Comparison of ENCODE assay signal across 8 cellular contexts in the genomic region with DNA sequence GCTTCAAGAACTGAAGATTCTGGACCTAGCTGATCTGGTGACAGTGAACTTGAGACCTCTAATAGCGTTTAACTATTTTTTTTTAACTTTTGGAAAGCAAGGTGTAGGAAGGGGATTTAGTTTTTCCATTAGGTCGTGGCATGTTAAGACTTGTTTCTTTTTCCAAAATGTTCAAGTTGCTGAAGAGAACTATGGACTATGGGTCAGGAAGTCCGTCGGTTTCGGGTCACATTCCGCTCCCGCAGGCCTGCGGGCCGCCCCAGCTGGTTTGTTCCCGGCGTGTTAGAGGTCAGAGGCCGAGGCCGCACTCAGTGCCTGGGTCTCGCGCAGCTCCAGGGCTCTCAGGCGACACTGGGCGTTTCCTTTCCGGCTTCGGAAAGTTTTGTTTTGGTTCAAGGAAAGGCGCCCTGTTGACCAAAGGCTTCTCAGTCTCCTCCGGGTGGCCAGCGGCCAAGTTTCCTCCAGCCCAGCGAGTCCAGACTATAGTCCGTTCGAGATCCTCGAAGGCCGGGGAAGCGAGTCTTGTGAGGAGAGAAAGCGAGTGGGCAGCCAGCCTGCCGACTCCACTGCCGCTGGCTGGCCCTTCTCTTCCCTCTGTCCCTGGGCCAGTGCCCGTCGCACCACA. TPM values are rescaled to one million over a fixed set of nuclear protein-coding genes. Genes with fewer than 3 reads are reported as not detected.
DNase-seq lines count a peak whose midpoint lies in the region; ATAC-seq and TF ChIP-seq lines count a peak whose summit lies in the region.

No MANE protein-coding gene starts in this region.

- CTCF ChIA-PET in BJ (lab: Yijun Ruan, JAX) = interaction anchor here (0.6 to 1.6 kb wide), 8 partner anchors 14 to 622 kb away, joined by 3 to 7 read pairs (median 4); partner anchors contain the start of gene TMEM174

- peak; percentile 63 for ATAC-seq in GM19395 (IDR thresholded peaks at IDR 0.05; ENCODE audit: unreplicated experiment)
- ATAC-seq in HG03432 (IDR thresholded peaks at IDR 0.05; ENCODE audit: unreplicated experiment) = peak; percentile 47
- peak; percentile 86 for ATAC-seq in sciatic nerve

- H4K20me1 ChIP-seq in hepatocyte (ENCODE audit: insufficient read depth, poor library complexity, severe bottlenecking) = no peaks in the 10 kb centered on the region

- H3K4me2 ChIP-seq in hepatocyte = peak overlapping the region; percentile 85

- peaks cover 2% of the 10 kb centered on the region for H3K36me3 Mint-ChIP-seq in activated naive CD8-positive, alpha-beta T cell

- in situ Hi-C loops in GM13977 (cut with MboI; ENCODE audit: low pct_unique_long_range_greater_than_20kb, low sequenced_read_pairs, unreplicated experiment) = no loop called here

- peaks cover 43% of the 10 kb centered on the region for H3K27me3 Mint-ChIP-seq in activated naive CD8-positive, alpha-beta T cell

- peak overlapping the region; percentile 96 for H3K27ac ChIP-seq in hepatocyte

- H3K4me3 ChIP-seq in BJ (ENCODE audit: low read depth, low read length) = peak overlapping the region; percentile 69
- H3K4me3 ChIP-seq in hepatocyte = peak overlapping the region; percentile 53

- DNase-seq in BJ (ENCODE audit: low read depth) (no peak), hepatocyte (ENCODE audit: low spot score) (no peak), sciatic nerve (ENCODE audit: low spot score) (peak; percentile 89), RPMI8226 (no peak), GM13977 (ENCODE audit: low spot score) (no peak)

- H3K9me2 ChIP-seq in hepatocyte (replicated peaks; ENCODE audit: insufficient read depth) = no peaks in the 10 kb centered on the region

- H3K4me1 ChIP-seq in hepatocyte (ENCODE audit: insufficient read depth) = peaks cover 4% of the 10 kb centered on the region

- H3K36me3 ChIP-seq in BJ (ENCODE audit: control insufficient read depth, insufficient read depth, low read length) (no peaks in the 10 kb centered on the region), hepatocyte (replicated peaks; ENCODE audit: insufficient read depth, low read depth) (no peaks in the 10 kb centered on the region)

- TF ChIP-seq CTCF in BJ (IDR thresholded peaks at IDR 0.05; ENCODE audit: insufficient read depth, low read depth, low read length) (no peak), hepatocyte (IDR thresholded peaks at IDR 0.05; ENCODE audit: poor library complexity) (no peak), GM13977 (IDR thresholded peaks at IDR 0.05; ENCODE audit: extremely low read depth, insufficient read depth, missing control alignments) (no peak)

- H3K27ac Mint-ChIP-seq in activated naive CD8-positive, alpha-beta T cell = peak overlapping the region; percentile 50

- peak overlapping the region; percentile 91 for H3K4me3 Mint-ChIP-seq in activated naive CD8-positive, alpha-beta T cell

- no peaks in the 10 kb centered on the region for H3K9me3 Mint-ChIP-seq in activated naive CD8-positive, alpha-beta T cell (ENCODE audit: low read depth)

- H3K9me3 ChIP-seq in hepatocyte (ENCODE audit: low read depth) = no peaks in the 10 kb centered on the region

- no peaks in the 10 kb centered on the region for H3K27me3 ChIP-seq in BJ (ENCODE audit: control insufficient read depth, insufficient read depth, low read length)
- no peaks in the 10 kb centered on the region for H3K27me3 ChIP-seq in hepatocyte

- H3K4me1 Mint-ChIP-seq in activated naive CD8-positive, alpha-beta T cell (ENCODE audit: low read depth) = peaks cover 12% of the 10 kb centered on the region

- intact Hi-C loops in sciatic nerve (cut with DNase I) = no loop called here

- POLR2A ChIA-PET in BJ (lab: Charles Lee) = interaction anchor here (0.7 kb wide), 1 partner anchor 137 kb away, joined by 11 read pairs; no protein-coding TSS in a partner anchor

- WGBS in hepatocyte (ENCODE audit: low lambda C conversion rate, missing lambda C conversion rate) = 20% methylated on average over 32 of the region's 33 CpGs

- peaks cover 34% of the 10 kb centered on the region for H3K79me2 ChIP-seq in hepatocyte

- H2AFZ ChIP-seq in hepatocyte = peak overlapping the region; percentile 91

RNA-seq across cellular contexts. Expression of gene FCHO2, which starts 0.6 kb away (rescaled TPM):
- polyA plus RNA-seq in BJ (2011; rRNA removed) (15.7 and 15.8 TPM in 2 replicates), hepatocyte (6.3 and 6.9 TPM in 2 replicates)
- polyA minus RNA-seq in BJ (2011; rRNA and poly(A)+ RNA removed) = 27.3 and 41.0 TPM in 2 replicates
- total RNA-seq in hepatocyte (15.8 and 17.1 TPM in 2 replicates), sciatic nerve (50.7 TPM)
